In genomic region chr12:27636569-27636968, GRCh38 we compare ENCODE assay signal across 9 cellular contexts. TPM values are rescaled to one million over a fixed set of nuclear protein-coding genes. Genes with fewer than 3 reads are reported as not detected.
A peak's percentile ranks its signal among the peaks of the same experiment; 100 is the strongest.
DNase-seq lines count a peak whose midpoint lies in the region; ATAC-seq, FAIRE-seq and TF ChIP-seq lines count a peak whose summit lies in the region.
"Not testable (repeated sequence)": the region's sequence is repeated elsewhere in the genome, so short reads cannot be mapped to it uniquely, and the experiment has no call there.
"Had no signal": no experiment of that assay in that cellular context is flagged by ENCODE, and none has a peak within 500 bp of the region (broad histone marks: within the 10 kb centered on the region; RNA-seq: fewer than 3 reads in every experiment).

No MANE protein-coding gene starts in this region.

- POLR2A ChIA-PET in activated CD4-positive, alpha-beta T cell treated with anti-CD3 and anti-CD28 coated beads for 36 hours (lab: Charles Lee); GM12878 (lab: Charles Lee); H1 (lab: Charles Lee; ENCODE audit: partially characterized antibody): not testable (repeated sequence)

- not testable (repeated sequence) for H2BK15ac ChIP-seq in H1 (ENCODE audit: low read length)

- TF ChIP-seq POLR2A in GM12878 (IDR thresholded peaks at IDR 0.05; ENCODE audit: low read depth, low read length); H1 (IDR thresholded peaks at IDR 0.05; ENCODE audit: control extremely low read depth in 1 of 2, low read depth in 2 of 2, low read length in 2 of 2): not testable (repeated sequence)

- H4K91ac ChIP-seq in H1 (replicated peaks; ENCODE audit: insufficient read length, low read length) = not testable (repeated sequence)

- H4K5ac ChIP-seq in H1 (ENCODE audit: insufficient read length, low read depth, low read length) = not testable (repeated sequence)

- WGBS in GM12878 (ENCODE audit: insufficient coverage, insufficient replicate concordance, low lambda C conversion rate, missing lambda C conversion rate) = 50% methylated on average over 2 of the region's 4 CpGs
- 94% methylated on average over 4 of the region's 4 CpGs; no CpG with 5 or more reads in 1 of the 2 experiments for WGBS in H1 (ENCODE audit: extremely low coverage in 1 of 2, insufficient coverage in 1 of 2, insufficient read length in 1 of 2, insufficient replicate concordance in 2 of 2, low coverage in 1 of 2, low lambda C conversion rate in 2 of 2, missing lambda C conversion rate in 1 of 2), 2 experiments

- H2AFZ ChIP-seq in GM12878 (ENCODE audit: control insufficient read depth, low read depth, low read length); H1 (ENCODE audit: low read length): not testable (repeated sequence)

- not testable (repeated sequence) for TF ChIP-seq EP300 in GM12878 (IDR thresholded peaks at IDR 0.05; ENCODE audit: borderline replicate concordance in 1 of 2, control insufficient read depth in 1 of 2, low read depth in 2 of 2, low read length in 2 of 2); H1 (IDR thresholded peaks at IDR 0.05; ENCODE audit: borderline replicate concordance in 1 of 2, low read depth in 2 of 2, low read length in 2 of 2)

- not testable (repeated sequence) for H3K27ac ChIP-seq in GM12878 (ENCODE audit: control insufficient read depth, insufficient read depth); H1 (ENCODE audit: low read depth, low read length)

- in situ Hi-C loops in GM12878 (cut with MboI) = not testable (repeated sequence)

- not testable (repeated sequence) for H3K23ac ChIP-seq in H1 (ENCODE audit: insufficient read length)

- FAIRE-seq in A204.1 (lab: Jason Lieb, UNC) (peak; percentile 54), GM18507 (lab: Jason Lieb, UNC) (peak; percentile 9), GM12878 (lab: Jason Lieb, UNC) (peak; percentile 94), H1 (lab: Jason Lieb, UNC) (peak; percentile 87)

- H3K56ac ChIP-seq in H1 (replicated peaks; ENCODE audit: insufficient read length, low read depth, low read length) = not testable (repeated sequence)

- not testable (repeated sequence) for H3K27ac Mint-ChIP-seq in activated CD4-positive, alpha-beta T cell treated with anti-CD3 and anti-CD28 coated beads for 36 hours; activated T-cell treated with anti-CD3 and anti-CD28 coated beads, Interleukin-2, amount 50 U/mL, for 72 hours; natural killer cell treated with Interleukin-12 subunit alpha and Interleukin-12 subunit beta and Interleukin-15 and Interleukin-18, amount 100 ng/mL, for 72 hours

- H3K4ac ChIP-seq in H1 (replicated peaks; ENCODE audit: insufficient read length, low read depth, low read length) = not testable (repeated sequence)

- not testable (repeated sequence) for H3K4me3 ChIP-seq in GM12878; H1 (ENCODE audit: extremely low read depth in 1 of 4, insufficient read depth in 2 of 4, low read depth in 3 of 4, low read length in 4 of 4)

- not testable (repeated sequence) for H3K27me3 Mint-ChIP-seq in activated CD4-positive, alpha-beta T cell treated with anti-CD3 and anti-CD28 coated beads for 36 hours; activated T-cell treated with anti-CD3 and anti-CD28 coated beads, Interleukin-2, amount 50 U/mL, for 72 hours (ENCODE audit: low read depth)
- peaks cover 0 to 24% of the 10 kb centered on the region in 2 donors for H3K27me3 Mint-ChIP-seq in natural killer cell treated with Interleukin-12 subunit alpha and Interleukin-12 subunit beta and Interleukin-15 and Interleukin-18, amount 100 ng/mL, for 72 hours

- intact Hi-C loops in activated CD4-positive, alpha-beta T cell treated with anti-CD3 and anti-CD28 coated beads for 36 hours (cut with DNase I, micrococcal nuclease) = loop anchor here (5.0 kb wide), 1 partner anchor 509 kb away; no protein-coding TSS in a partner anchor
- intact Hi-C loops in GM12878 (cut with micrococcal nuclease; ENCODE audit: unreplicated experiment) = not testable (repeated sequence)

- H3K4me3 Mint-ChIP-seq in activated CD4-positive, alpha-beta T cell treated with anti-CD3 and anti-CD28 coated beads for 36 hours; activated T-cell treated with anti-CD3 and anti-CD28 coated beads, Interleukin-2, amount 50 U/mL, for 72 hours; natural killer cell treated with Interleukin-12 subunit alpha and Interleukin-12 subunit beta and Interleukin-15 and Interleukin-18, amount 100 ng/mL, for 72 hours: not testable (repeated sequence)

- SMC1A ChIA-PET in GM12878 (lab: Charles Lee; ENCODE audit: uncharacterized antibody, unreplicated experiment) = not testable (repeated sequence)

- not testable (repeated sequence) for H3K36me3 Mint-ChIP-seq in activated CD4-positive, alpha-beta T cell treated with anti-CD3 and anti-CD28 coated beads for 36 hours (ENCODE audit: low read depth); activated T-cell treated with anti-CD3 and anti-CD28 coated beads, Interleukin-2, amount 50 U/mL, for 72 hours (ENCODE audit: insufficient read depth in 2 of 2); natural killer cell treated with Interleukin-12 subunit alpha and Interleukin-12 subunit beta and Interleukin-15 and Interleukin-18, amount 100 ng/mL, for 72 hours

- not testable (repeated sequence) for H2BK120ac ChIP-seq in H1 (replicated peaks; ENCODE audit: low read depth, low read length)

- H2BK20ac ChIP-seq in H1 (ENCODE audit: low read length) = not testable (repeated sequence)

- H3K36me3 ChIP-seq in GM12878 (ENCODE audit: control insufficient read depth in 2 of 2, insufficient read depth in 2 of 2, low read length in 1 of 2); H1 (ENCODE audit: control insufficient read depth in 2 of 4, insufficient read depth in 4 of 4, low read length in 3 of 4): not testable (repeated sequence)

- not testable (repeated sequence) for H3K9ac ChIP-seq in GM12878 (ENCODE audit: control insufficient read depth, insufficient read depth, low read length); H1 (replicated peaks in 1 of 4; ENCODE audit: extremely low read depth in 1 of 4, low read depth in 3 of 4, low read length in 3 of 4)

- H4K20me1 ChIP-seq in GM12878 (ENCODE audit: control insufficient read depth, insufficient read depth); H1 (replicated peaks in 1 of 2; ENCODE audit: control insufficient read depth in 1 of 2, insufficient read depth in 2 of 2, low read length in 2 of 2): not testable (repeated sequence)

- not testable (repeated sequence) for H3K9me3 Mint-ChIP-seq in activated CD4-positive, alpha-beta T cell treated with anti-CD3 and anti-CD28 coated beads for 36 hours (ENCODE audit: low read depth); activated T-cell treated with anti-CD3 and anti-CD28 coated beads, Interleukin-2, amount 50 U/mL, for 72 hours; natural killer cell treated with Interleukin-12 subunit alpha and Interleukin-12 subunit beta and Interleukin-15 and Interleukin-18, amount 100 ng/mL, for 72 hours

- H2BK12ac ChIP-seq in H1 (ENCODE audit: low read depth, low read length) = not testable (repeated sequence)

- not testable (repeated sequence) for H3K79me1 ChIP-seq in H1 (ENCODE audit: low read depth, low read length)

- H3K4me1 Mint-ChIP-seq in activated CD4-positive, alpha-beta T cell treated with anti-CD3 and anti-CD28 coated beads for 36 hours; natural killer cell treated with Interleukin-12 subunit alpha and Interleukin-12 subunit beta and Interleukin-15 and Interleukin-18, amount 100 ng/mL, for 72 hours (ENCODE audit: low read depth in 2 of 2): not testable (repeated sequence)
- H3K4me1 Mint-ChIP-seq in activated T-cell treated with anti-CD3 and anti-CD28 coated beads, Interleukin-2, amount 50 U/mL, for 72 hours (ENCODE audit: low read depth) = peaks cover 19% of the 10 kb centered on the region

- H2BK5ac ChIP-seq in H1 (ENCODE audit: low read depth, low read length) = not testable (repeated sequence)

- H2AK5ac ChIP-seq in H1 (ENCODE audit: low read depth, low read length) = not testable (repeated sequence)

- TF ChIP-seq CTCF in GM12878 (IDR thresholded peaks at IDR 0.05 in 2 of 3, conservative IDR thresholded peaks at IDR 0.05 in 1 of 3; ENCODE audit: control insufficient read depth in 2 of 3, extremely low read depth in 1 of 3, insufficient read depth in 1 of 3, low read depth in 3 of 3, low read length in 3 of 3); H1 (IDR thresholded peaks at IDR 0.05; ENCODE audit: control extremely low read depth in 1 of 3, insufficient read depth in 1 of 3, low read depth in 1 of 3, low read length in 3 of 3): not testable (repeated sequence)

- H3K18ac ChIP-seq in H1 (ENCODE audit: extremely low read depth, low read length) = not testable (repeated sequence)

- ATAC-seq in activated CD4-positive, alpha-beta T cell treated with anti-CD3 and anti-CD28 coated beads for 36 hours = peak; percentile 74
- peak; percentile 86 to 87 for ATAC-seq in activated T-cell treated with anti-CD3 and anti-CD28 coated beads, Interleukin-2, amount 50 U/mL, for 72 hours (replicated peaks in 1 of 2)
- ATAC-seq in GM12878 = not testable (repeated sequence)
- peak; percentile 71 to 81 for ATAC-seq in natural killer cell treated with Interleukin-12 subunit alpha and Interleukin-12 subunit beta and Interleukin-15 and Interleukin-18, amount 100 ng/mL, for 72 hours
- peak; percentile 73 for ATAC-seq in stimulated activated naive CD8-positive, alpha-beta T cell treated with anti-CD3 and anti-CD28 coated beads, Interleukin-15, Interleukin-2, amounts not matched to agents 100 U/mL and 50 U/mL, for 24 hours

- H3K14ac ChIP-seq in H1 (ENCODE audit: insufficient read length) = not testable (repeated sequence)

- H3K27me3 ChIP-seq in GM12878 (replicated peaks in 1 of 2; ENCODE audit: control insufficient read depth in 2 of 2, insufficient read depth in 2 of 2, low read length in 1 of 2); H1 (replicated peaks in 1 of 4; ENCODE audit: control insufficient read depth in 3 of 4, extremely low read depth in 1 of 4, insufficient read depth in 3 of 4, low read length in 3 of 4): not testable (repeated sequence)

- not testable (repeated sequence) for H3K4me2 ChIP-seq in GM12878 (ENCODE audit: control insufficient read depth, insufficient read depth); H1 (ENCODE audit: insufficient read depth in 1 of 2, low read depth in 2 of 2, low read length in 2 of 2)

- not testable (repeated sequence) for BruUV-seq in GM12878 (replicated peaks; lab: Mats Ljungman, UMichigan)

- not testable (repeated sequence) for H3K23me2 ChIP-seq in H1 (ENCODE audit: low read depth, low read length)

- H4K8ac ChIP-seq in H1 (ENCODE audit: extremely low read depth, insufficient read depth, low read length) = not testable (repeated sequence)

- TF ChIP-seq RAD21 in GM12878 (IDR thresholded peaks at IDR 0.05; ENCODE audit: insufficient read depth, low read depth, low read length); H1 (IDR thresholded peaks at IDR 0.05 in 1 of 2, conservative IDR thresholded peaks at IDR 0.05 in 1 of 2; ENCODE audit: low read depth in 2 of 2, low read length in 2 of 2): not testable (repeated sequence)

- RAD21 ChIA-PET in GM12878 (lab: Charles Lee; ENCODE audit: unreplicated experiment) = not testable (repeated sequence)

- not testable (repeated sequence) for H3K4me1 ChIP-seq in GM12878 (ENCODE audit: control insufficient read depth, insufficient read depth, low read length); H1 (replicated peaks in 1 of 4; ENCODE audit: control insufficient read depth in 3 of 4, insufficient read depth in 4 of 4, low read length in 3 of 4)

- not testable (repeated sequence) for H3K79me2 ChIP-seq in GM12878 (ENCODE audit: control insufficient read depth, insufficient read depth, low read length); H1 (ENCODE audit: control insufficient read depth in 1 of 2, insufficient read depth in 2 of 2, low read length in 2 of 2)

- CTCF ChIA-PET in activated CD4-positive, alpha-beta T cell treated with anti-CD3 and anti-CD28 coated beads for 36 hours (lab: Charles Lee) = interaction anchor here (1.0 kb wide), 1 partner anchor 212 kb away, joined by 4 read pairs; no protein-coding TSS in a partner anchor
- CTCF ChIA-PET in GM12878 (lab: Yijun Ruan, JAX) = interaction anchor here (1.3 to 2.7 kb wide), 2 partner anchors 34 to 201 kb away, joined by 4 to 21 read pairs; no protein-coding TSS in a partner anchor
- CTCF ChIA-PET in H1 (lab: Charles Lee; ENCODE audit: partially characterized antibody) = interaction anchor here (1.5 kb wide), 1 partner anchor 199 kb away, joined by 6 read pairs; no protein-coding TSS in a partner anchor

- not testable (repeated sequence) for H3K9me3 ChIP-seq in GM12878 (replicated peaks; ENCODE audit: control insufficient read depth, insufficient read depth, low read length); H1 (ENCODE audit: insufficient read depth in 2 of 2, low read depth in 1 of 2, low read length in 1 of 2)

- DNase-seq in GM18507 (ENCODE audit: extremely low spot score, insufficient read length, low read depth); activated CD4-positive, alpha-beta T cell treated with anti-CD3 and anti-CD28 coated beads for 36 hours; activated T-cell treated with anti-CD3 and anti-CD28 coated beads, Interleukin-2, amount 50 U/mL, for 72 hours; GM12878 (ENCODE audit: low read depth, low spot score); H1 (ENCODE audit: low read depth in 1 of 2, low spot score in 2 of 2); natural killer cell treated with Interleukin-12 subunit alpha and Interleukin-12 subunit beta and Interleukin-15 and Interleukin-18, amount 100 ng/mL, for 72 hours (ENCODE audit: low spot score); stimulated activated naive CD8-positive, alpha-beta T cell treated with anti-CD3 and anti-CD28 coated beads, Interleukin-15, Interleukin-2, amounts not matched to agents 100 U/mL and 50 U/mL, for 24 hours: not testable (repeated sequence)

RNA-seq across cellular contexts. Expression of gene REP15, which starts 59.7 kb away (rescaled TPM):
- not detected for total RNA-seq in activated CD4-positive, alpha-beta T cell treated with anti-CD3 and anti-CD28 coated beads for 36 hours
- not detected for total RNA-seq in activated T-cell treated with anti-CD3 and anti-CD28 coated beads, Interleukin-2, amount 50 U/mL, for 72 hours
- 4.5 and 6.6 TPM in 2 replicates for total RNA-seq in GM12878 (2013; cell fraction: nucleolus; rRNA removed)
- total RNA-seq in GM12878 (2014; rRNA removed) = 0.22 TPM in 1 of 2 replicates, not detected in the other
- 0.14 TPM in 1 of 2 replicates, not detected in the other for total RNA-seq in GM12878 (2014; rRNA removed; fragmentation: Illumina TruSeq; extraction: Trizol)
- not detected in 2 replicates for total RNA-seq in GM12878 (2021)
- polyA plus RNA-seq in GM12878 (2011; ENCODE audit: low read depth) = not detected
- not detected in 2 replicates for polyA plus RNA-seq in GM12878 (2011; rRNA removed)
- not detected in 2 replicates for polyA plus RNA-seq in GM12878 (2011; cell fraction: cytosol; rRNA removed)
- 0.20 TPM in 1 of 2 replicates, not detected in the other for polyA plus RNA-seq in GM12878 (2011; cell fraction: nucleus; rRNA removed)
- 0.15 TPM in 1 of 2 replicates, not detected in the other for polyA plus RNA-seq in GM12878 (2012)
- polyA plus RNA-seq in GM12878 (2014; fragmentation: Illumina TruSeq; extraction: Trizol) = not detected in 2 replicates
- not detected for polyA plus RNA-seq in GM12878 (2014; fragmentation: Nextera tagmentation; extraction: Ambion mirVana)
- polyA plus RNA-seq in GM12878 (2014; rRNA removed) = not detected in 2 replicates
- not detected for polyA plus RNA-seq in GM12878 (2016; fragmentation: Nextera tagmentation; extraction: Ambion mirVana)
- 0.52 and 0.66 TPM in 2 replicates for polyA minus RNA-seq in GM12878 (2011; rRNA and poly(A)+ RNA removed)
- polyA minus RNA-seq in GM12878 (2011; cell fraction: cytosol; rRNA and poly(A)+ RNA removed) = not detected in 2 replicates
- polyA minus RNA-seq in GM12878 (2011; cell fraction: nucleus; rRNA and poly(A)+ RNA removed) = not detected in 2 replicates
- 0.73 and 0.80 TPM in 2 replicates for total RNA-seq in H1 (2021; fragmentation: NEBNext Ultra II Directional; extraction: Animal tissue kit (Norgen Biotek cat#: 25700))
- 0.06 TPM in 1 of 2 replicates, not detected in the other for polyA plus RNA-seq in H1 (2011; rRNA removed)
- 0.21 TPM for polyA plus RNA-seq in H1 (2011; cell fraction: cytosol; rRNA removed)
- polyA plus RNA-seq in H1 (2011; cell fraction: nucleus; rRNA removed) = 0.10 TPM
- 0.24 to 1.0 TPM (median 0.29 TPM) in 4 replicates for polyA plus RNA-seq in H1 (2012, experiment 1 of 2)
- not detected for polyA plus RNA-seq in H1 (2012, experiment 2 of 2)
- polyA plus RNA-seq in H1 (2013, experiment 1 of 2) = 0.30 TPM
- polyA plus RNA-seq in H1 (2013, experiment 2 of 2) = 0.31 TPM
- polyA minus RNA-seq in H1 (2011; rRNA and poly(A)+ RNA removed) = 0.44 TPM in 2 replicates
- polyA minus RNA-seq in H1 (2011; cell fraction: cytosol; rRNA and poly(A)+ RNA removed) = not detected
- 1.00 TPM for polyA minus RNA-seq in H1 (2011; cell fraction: nucleus; rRNA and poly(A)+ RNA removed)
- total RNA-seq in natural killer cell treated with Interleukin-12 subunit alpha and Interleukin-12 subunit beta and Interleukin-15 and Interleukin-18, amount 100 ng/mL, for 72 hours = under 1 TPM; 0.26 to 0.56 TPM
- total RNA-seq: CD4-positive, alpha-beta memory T cell had no signal
